9 cellular contexts compared by ENCODE assay signal in genomic region chr7:36048141-36048901, GRCh38.
DNase-seq lines count a peak whose midpoint lies in the region; ATAC-seq and TF ChIP-seq lines count a peak whose summit lies in the region.
"Had no signal": no experiment of that assay in that cellular context is flagged by ENCODE, and none has a peak within 500 bp of the region (broad histone marks: within the 10 kb centered on the region; RNA-seq: fewer than 3 reads in every experiment).

No MANE protein-coding gene starts in this region.

- no peaks in the 10 kb centered on the region for H3K9me3 Mint-ChIP-seq in HFFc6
- peaks cover 9% of the 10 kb centered on the region for H3K9me3 Mint-ChIP-seq in glutamatergic neuron (ENCODE audit: unreplicated experiment)
- H3K9me3 Mint-ChIP-seq in stimulated activated memory B cell treated with anti-CD40 and anti-IgM and Interleukin-4, amounts not matched to agents 10 μg/mL and 1 μg/mL and 100 μg/mL, for 72 hours: no peaks in the 10 kb centered on the region
- H3K9me3 Mint-ChIP-seq in activated CD4-positive, alpha-beta T cell treated with anti-CD3 and anti-CD28 coated beads, Interleukin-2, amount 10 ng/mL, durations not matched to agents 7 days and 5 days: no peaks in the 10 kb centered on the region
- no peaks in the 10 kb centered on the region for H3K9me3 Mint-ChIP-seq in activated T-helper 1 cell treated with anti-CD3 and anti-CD28 coated beads, Interleukin-12 subunit alpha, Interleukin-12 subunit beta, Interleukin-2, Interleukin-4 antibody, amounts not matched to agents 30 ng/mL and 10 ng/mL and 1 ng/mL, durations not matched to agents 14 hours and 24 hours and 36 hours

- peaks cover 21% of the 10 kb centered on the region in 2 experiments for H3K4me1 ChIP-seq in SK-N-SH (ENCODE audit: control insufficient read depth in 1 of 2, insufficient read depth in 2 of 2, low read depth in 1 of 2, low read length in 1 of 2)

- H3K79me2 ChIP-seq in SK-N-SH (ENCODE audit: insufficient read depth): no peaks in the 10 kb centered on the region

- no peak for TF ChIP-seq CTCF in HFFc6 (IDR thresholded peaks at IDR 0.05)
- no peak for TF ChIP-seq CTCF in SK-N-SH (IDR thresholded peaks at IDR 0.05)
- TF ChIP-seq CTCF in glutamatergic neuron (IDR thresholded peaks at IDR 0.05; ENCODE audit: partially characterized antibody, unreplicated experiment): no peak

- WGBS in SK-N-SH (ENCODE audit: low lambda C conversion rate): 7% methylated on average over 5 of the region's 5 CpGs

- H3K27me3 Mint-ChIP-seq in HFFc6 (ENCODE audit: insufficient read depth) (peaks cover 4% of the 10 kb centered on the region; the same call in 1 of the 2 replicates), glutamatergic neuron (ENCODE audit: unreplicated experiment) (no peaks in the 10 kb centered on the region)
- H3K27me3 Mint-ChIP-seq in stimulated activated memory B cell treated with anti-CD40 and anti-IgM and Interleukin-4, amounts not matched to agents 10 μg/mL and 1 μg/mL and 100 μg/mL, for 72 hours: peaks cover 7% of the 10 kb centered on the region
- H3K27me3 Mint-ChIP-seq in activated CD4-positive, alpha-beta T cell treated with anti-CD3 and anti-CD28 coated beads, Interleukin-2, amount 10 ng/mL, durations not matched to agents 7 days and 5 days: peaks cover 8% of the 10 kb centered on the region
- H3K27me3 Mint-ChIP-seq in activated T-helper 1 cell treated with anti-CD3 and anti-CD28 coated beads, Interleukin-12 subunit alpha, Interleukin-12 subunit beta, Interleukin-2, Interleukin-4 antibody, amounts not matched to agents 30 ng/mL and 10 ng/mL and 1 ng/mL, durations not matched to agents 14 hours and 24 hours and 36 hours (ENCODE audit: insufficient read depth): peaks cover 5% of the 10 kb centered on the region

- H3K27ac ChIP-seq in SK-N-SH (ENCODE audit: low read depth in 2 of 2, low read length in 1 of 2): peak overlapping the region; percentile 71 to 86

- TF ChIP-seq EP300 in SK-N-SH (IDR thresholded peaks at IDR 0.05; ENCODE audit: borderline replicate concordance in 1 of 2, low read depth in 1 of 2, low read length in 1 of 2): peak; percentile 87 to 96

- no peak overlapping the region; a peak in 1 of 4 replicates for H3K4me3 ChIP-seq in SK-N-SH (ENCODE audit: low read depth in 2 of 2, low read length in 1 of 2)

- H3K9ac ChIP-seq in SK-N-SH: no peak overlapping the region

- H3K4me1 Mint-ChIP-seq in HFFc6 (ENCODE audit: low read depth) (peaks cover 41% of the 10 kb centered on the region), glutamatergic neuron (ENCODE audit: low read depth, unreplicated experiment) (peaks cover 59% of the 10 kb centered on the region)
- H3K4me1 Mint-ChIP-seq in stimulated activated memory B cell treated with anti-CD40 and anti-IgM and Interleukin-4, amounts not matched to agents 10 μg/mL and 1 μg/mL and 100 μg/mL, for 72 hours: no peaks in the 10 kb centered on the region
- H3K4me1 Mint-ChIP-seq in activated CD4-positive, alpha-beta T cell treated with anti-CD3 and anti-CD28 coated beads, Interleukin-2, amount 10 ng/mL, durations not matched to agents 7 days and 5 days: no peaks in the 10 kb centered on the region
- H3K4me1 Mint-ChIP-seq in activated T-helper 1 cell treated with anti-CD3 and anti-CD28 coated beads, Interleukin-12 subunit alpha, Interleukin-12 subunit beta, Interleukin-2, Interleukin-4 antibody, amounts not matched to agents 30 ng/mL and 10 ng/mL and 1 ng/mL, durations not matched to agents 14 hours and 24 hours and 36 hours (ENCODE audit: low read depth): no peaks in the 10 kb centered on the region

- DNase-seq in HFFc6: peak; percentile 94
- peak; percentile 58 for DNase-seq in SK-N-SH
- DNase-seq in glutamatergic neuron: no peak
- DNase-seq in activated CD4-positive, alpha-beta T cell treated with anti-CD3 and anti-CD28 coated beads, Interleukin-2, amount 10 ng/mL, durations not matched to agents 7 days and 5 days: no peak
- DNase-seq in activated T-helper 1 cell treated with anti-CD3 and anti-CD28 coated beads, Interleukin-12 subunit alpha, Interleukin-12 subunit beta, Interleukin-2, Interleukin-4 antibody, amounts not matched to agents 30 ng/mL and 10 ng/mL and 1 ng/mL, durations not matched to agents 14 hours and 24 hours and 36 hours (ENCODE audit: low spot score): no peak
- no peak for DNase-seq in HuH-7 (ENCODE audit: low spot score)
- no peak for DNase-seq in activated naive CD4-positive, alpha-beta T cell treated with anti-CD3 and anti-CD28 coated beads, Interleukin-2, amount 50 U/mL, for 16 hours
- DNase-seq: NCI-H2029 treated with DMSO at 0.1 percent for 48 hours had no signal

- no peaks in the 10 kb centered on the region for H3K27me3 ChIP-seq in SK-N-SH (ENCODE audit: insufficient read depth)

- CTCF ChIA-PET in SK-N-SH (lab: Yijun Ruan, JAX): interaction anchor here (0.7 to 4.3 kb wide), 17 partner anchors 8 to 271 kb away, joined by 3 to 22 read pairs (median 4); no protein-coding TSS in a partner anchor
- CTCF ChIA-PET in activated CD4-positive, alpha-beta T cell treated with anti-CD3 and anti-CD28 coated beads, Interleukin-2, amount 10 ng/mL, durations not matched to agents 7 days and 5 days (lab: Charles Lee): interaction anchor here (1.0 kb wide), 1 partner anchor 240 kb away, joined by 3 read pairs; no protein-coding TSS in a partner anchor

- no peaks in the 10 kb centered on the region for H3K9me2 ChIP-seq in SK-N-SH

- no peaks in the 10 kb centered on the region for H3K36me3 ChIP-seq in SK-N-SH (replicated peaks in 1 of 2; ENCODE audit: control insufficient read depth in 1 of 2, insufficient read depth in 2 of 2, low read length in 1 of 2)

- POLR2A ChIA-PET in SK-N-SH (lab: Yijun Ruan, JAX): interaction anchor here (1.0 kb wide), 1 partner anchor 255 kb away, joined by 4 read pairs; no protein-coding TSS in a partner anchor
- POLR2A ChIA-PET in activated CD4-positive, alpha-beta T cell treated with anti-CD3 and anti-CD28 coated beads, Interleukin-2, amount 10 ng/mL, durations not matched to agents 7 days and 5 days (lab: Charles Lee): no interaction called here

- H3K27ac Mint-ChIP-seq in HFFc6: peak overlapping the region; percentile 69
- H3K27ac Mint-ChIP-seq in glutamatergic neuron (ENCODE audit: unreplicated experiment): peak overlapping the region; percentile 79
- H3K27ac Mint-ChIP-seq in stimulated activated memory B cell treated with anti-CD40 and anti-IgM and Interleukin-4, amounts not matched to agents 10 μg/mL and 1 μg/mL and 100 μg/mL, for 72 hours: no peak overlapping the region
- no peak overlapping the region for H3K27ac Mint-ChIP-seq in activated CD4-positive, alpha-beta T cell treated with anti-CD3 and anti-CD28 coated beads, Interleukin-2, amount 10 ng/mL, durations not matched to agents 7 days and 5 days
- no peak overlapping the region for H3K27ac Mint-ChIP-seq in activated T-helper 1 cell treated with anti-CD3 and anti-CD28 coated beads, Interleukin-12 subunit alpha, Interleukin-12 subunit beta, Interleukin-2, Interleukin-4 antibody, amounts not matched to agents 30 ng/mL and 10 ng/mL and 1 ng/mL, durations not matched to agents 14 hours and 24 hours and 36 hours

- intact Hi-C loops in activated T-helper 1 cell treated with anti-CD3 and anti-CD28 coated beads, Interleukin-12 subunit alpha, Interleukin-12 subunit beta, Interleukin-2, Interleukin-4 antibody, amounts not matched to agents 30 ng/mL and 10 ng/mL and 1 ng/mL, durations not matched to agents 14 hours and 24 hours and 36 hours (cut with micrococcal nuclease): no loop called here

- H4K20me1 ChIP-seq in SK-N-SH (ENCODE audit: insufficient read depth): no peaks in the 10 kb centered on the region

- H3K4me3 Mint-ChIP-seq in HFFc6 (peak overlapping the region; percentile 52), glutamatergic neuron (ENCODE audit: unreplicated experiment) (peak overlapping the region; percentile 35)
- no peak overlapping the region for H3K4me3 Mint-ChIP-seq in stimulated activated memory B cell treated with anti-CD40 and anti-IgM and Interleukin-4, amounts not matched to agents 10 μg/mL and 1 μg/mL and 100 μg/mL, for 72 hours
- H3K4me3 Mint-ChIP-seq in activated CD4-positive, alpha-beta T cell treated with anti-CD3 and anti-CD28 coated beads, Interleukin-2, amount 10 ng/mL, durations not matched to agents 7 days and 5 days: no peak overlapping the region
- no peak overlapping the region for H3K4me3 Mint-ChIP-seq in activated T-helper 1 cell treated with anti-CD3 and anti-CD28 coated beads, Interleukin-12 subunit alpha, Interleukin-12 subunit beta, Interleukin-2, Interleukin-4 antibody, amounts not matched to agents 30 ng/mL and 10 ng/mL and 1 ng/mL, durations not matched to agents 14 hours and 24 hours and 36 hours

- TF ChIP-seq RAD21 in SK-N-SH (IDR thresholded peaks at IDR 0.05; ENCODE audit: low read length): peak; percentile 10

- H3K36me3 Mint-ChIP-seq in HFFc6 (ENCODE audit: low read depth): no peaks in the 10 kb centered on the region
- peaks cover 4% of the 10 kb centered on the region for H3K36me3 Mint-ChIP-seq in glutamatergic neuron (ENCODE audit: unreplicated experiment)
- H3K36me3 Mint-ChIP-seq in stimulated activated memory B cell treated with anti-CD40 and anti-IgM and Interleukin-4, amounts not matched to agents 10 μg/mL and 1 μg/mL and 100 μg/mL, for 72 hours: no peaks in the 10 kb centered on the region
- no peaks in the 10 kb centered on the region for H3K36me3 Mint-ChIP-seq in activated CD4-positive, alpha-beta T cell treated with anti-CD3 and anti-CD28 coated beads, Interleukin-2, amount 10 ng/mL, durations not matched to agents 7 days and 5 days (ENCODE audit: low read depth)
- no peaks in the 10 kb centered on the region for H3K36me3 Mint-ChIP-seq in activated T-helper 1 cell treated with anti-CD3 and anti-CD28 coated beads, Interleukin-12 subunit alpha, Interleukin-12 subunit beta, Interleukin-2, Interleukin-4 antibody, amounts not matched to agents 30 ng/mL and 10 ng/mL and 1 ng/mL, durations not matched to agents 14 hours and 24 hours and 36 hours (ENCODE audit: low read depth)

- H3K4me2 ChIP-seq in SK-N-SH: peak overlapping the region; percentile 39

- H3F3A ChIP-seq in SK-N-SH (replicated peaks; ENCODE audit: insufficient read depth): peaks cover 11% of the 10 kb centered on the region

- H2AFZ ChIP-seq in SK-N-SH (ENCODE audit: low read depth): peak overlapping the region; percentile 7; the same call in 1 of the 2 replicates

- ATAC-seq in stimulated activated memory B cell treated with anti-CD40 and anti-IgM and Interleukin-4, amounts not matched to agents 10 μg/mL and 1 μg/mL and 100 μg/mL, for 72 hours: peak; percentile 22

- no peaks in the 10 kb centered on the region for H3K9me3 ChIP-seq in SK-N-SH

TF ChIP-seq in SK-N-SH, 30 proteins besides CTCF, POLR2A, EP300 and RAD21 (continues in another document):
- no peak for TF ChIP-seq EZH2phosphoT487 (IDR thresholded peaks at IDR 0.05; ENCODE audit: borderline replicate concordance, low read depth)
- TF ChIP-seq GATA2 (CRISPR knock-in tag; IDR thresholded peaks at IDR 0.05): peak; percentile 88

Comparison
In these comparisons a context has a peak if more than half of its experiments do, and no peak if none do; other contexts are left out.
1. DNase-seq: peak in HFFc6 (single experiment) and SK-N-SH (single experiment); none in glutamatergic neuron (single experiment), activated CD4-positive, alpha-beta T cell treated with anti-CD3 and anti-CD28 coated beads, Interleukin-2, amount 10 ng/mL, durations not matched to agents 7 days and 5 days (single experiment), activated T-helper 1 cell treated with anti-CD3 and anti-CD28 coated beads, Interleukin-12 subunit alpha, Interleukin-12 subunit beta, Interleukin-2, Interleukin-4 antibody, amounts not matched to agents 30 ng/mL and 10 ng/mL and 1 ng/mL, durations not matched to agents 14 hours and 24 hours and 36 hours (single experiment), HuH-7 (single experiment) and activated naive CD4-positive, alpha-beta T cell treated with anti-CD3 and anti-CD28 coated beads, Interleukin-2, amount 50 U/mL, for 16 hours (single experiment).
2. H3K27ac Mint-ChIP-seq: peak in HFFc6 (single experiment) and glutamatergic neuron (single experiment); none in stimulated activated memory B cell treated with anti-CD40 and anti-IgM and Interleukin-4, amounts not matched to agents 10 μg/mL and 1 μg/mL and 100 μg/mL, for 72 hours (single experiment), activated CD4-positive, alpha-beta T cell treated with anti-CD3 and anti-CD28 coated beads, Interleukin-2, amount 10 ng/mL, durations not matched to agents 7 days and 5 days (single experiment) and activated T-helper 1 cell treated with anti-CD3 and anti-CD28 coated beads, Interleukin-12 subunit alpha, Interleukin-12 subunit beta, Interleukin-2, Interleukin-4 antibody, amounts not matched to agents 30 ng/mL and 10 ng/mL and 1 ng/mL, durations not matched to agents 14 hours and 24 hours and 36 hours (single experiment).
3. H3K4me3 Mint-ChIP-seq: peak in HFFc6 (single experiment) and glutamatergic neuron (single experiment); none in stimulated activated memory B cell treated with anti-CD40 and anti-IgM and Interleukin-4, amounts not matched to agents 10 μg/mL and 1 μg/mL and 100 μg/mL, for 72 hours (single experiment), activated CD4-positive, alpha-beta T cell treated with anti-CD3 and anti-CD28 coated beads, Interleukin-2, amount 10 ng/mL, durations not matched to agents 7 days and 5 days (single experiment) and activated T-helper 1 cell treated with anti-CD3 and anti-CD28 coated beads, Interleukin-12 subunit alpha, Interleukin-12 subunit beta, Interleukin-2, Interleukin-4 antibody, amounts not matched to agents 30 ng/mL and 10 ng/mL and 1 ng/mL, durations not matched to agents 14 hours and 24 hours and 36 hours (single experiment).